10 cellular contexts compared by ENCODE assay signal in genomic region chr9:133346021-133346713, GRCh38. TPM values are rescaled to one million over a fixed set of nuclear protein-coding genes. Genes with fewer than 3 reads are reported as not detected.
DNase-seq lines count a peak whose midpoint lies in the region; ATAC-seq, FAIRE-seq and TF ChIP-seq lines count a peak whose summit lies in the region.
"Had no signal": no experiment of that assay in that cellular context is flagged by ENCODE, and none has a peak within 500 bp of the region (broad histone marks: within the 10 kb centered on the region; RNA-seq: fewer than 3 reads in every experiment).

No MANE protein-coding gene starts in this region.

- TF ChIP-seq RAD21 in A549 (conservative IDR thresholded peaks at IDR 0.05 in 1 of 2, IDR thresholded peaks at IDR 0.05 in 1 of 2) (no peak), GM12878 (IDR thresholded peaks at IDR 0.05; ENCODE audit: insufficient read depth, low read depth, low read length) (no peak)

- peaks cover 19% of the 10 kb centered on the region for H3K4me1 ChIP-seq in A549
- H3K4me1 ChIP-seq in GM12878 (ENCODE audit: control insufficient read depth, insufficient read depth, low read length), result peaks cover 17% of the 10 kb centered on the region

- peak overlapping the region; percentile 95 for H3K27ac Mint-ChIP-seq in mesothelial cell of epicardium

- SMC1A ChIA-PET in GM12878 (lab: Charles Lee; ENCODE audit: uncharacterized antibody, unreplicated experiment), result no interaction called here

- H3K4me2 ChIP-seq in A549 (peak overlapping the region; percentile 87), GM12878 (ENCODE audit: control insufficient read depth, insufficient read depth) (peak overlapping the region; percentile 82)

- no peak for TF ChIP-seq EP300 in A549 (IDR thresholded peaks at IDR 0.05)
- TF ChIP-seq EP300 in GM12878 (IDR thresholded peaks at IDR 0.05; ENCODE audit: borderline replicate concordance in 1 of 2, control insufficient read depth in 1 of 2, low read depth in 2 of 2, low read length in 2 of 2), result no peak

- H3K9me3 Mint-ChIP-seq in mesothelial cell of epicardium, result no peaks in the 10 kb centered on the region

- peak overlapping the region; percentile 98 to 99; a peak in 5 of 6 replicates for H3K27ac ChIP-seq in A549
- H3K27ac ChIP-seq in GM12878 (ENCODE audit: control insufficient read depth, insufficient read depth), result no peak overlapping the region

- TF ChIP-seq POLR2A in A549 (IDR thresholded peaks at IDR 0.05; ENCODE audit: low read length), result no peak
- no peak for TF ChIP-seq POLR2A in GM12878 (IDR thresholded peaks at IDR 0.05; ENCODE audit: low read depth, low read length)

- no peak overlapping the region for H2AFZ ChIP-seq in GM12878 (ENCODE audit: control insufficient read depth, low read depth, low read length)

- 80% methylated on average over 6 of the region's 14 CpGs for WGBS in A549 (ENCODE audit: missing lambda C conversion rate)
- 52% methylated on average over 14 of the region's 14 CpGs for WGBS in GM12878 (ENCODE audit: insufficient coverage, insufficient replicate concordance, low lambda C conversion rate, missing lambda C conversion rate)

- H3K9me3 ChIP-seq in A549, result no peaks in the 10 kb centered on the region
- H3K9me3 ChIP-seq in GM12878 (replicated peaks; ENCODE audit: control insufficient read depth, insufficient read depth, low read length), result no peaks in the 10 kb centered on the region

- peaks cover 28 to 31% of the 10 kb centered on the region in 2 experiments for H3K36me3 ChIP-seq in GM12878 (ENCODE audit: control insufficient read depth in 2 of 2, insufficient read depth in 2 of 2, low read length in 1 of 2)

- no peaks in the 10 kb centered on the region for H4K20me1 ChIP-seq in GM12878 (ENCODE audit: control insufficient read depth, insufficient read depth)

- H3K27me3 Mint-ChIP-seq in mesothelial cell of epicardium (ENCODE audit: low read depth), result no peaks in the 10 kb centered on the region

- H3K4me3 ChIP-seq in A549 (peak overlapping the region; percentile 100), HFF-Myc (replicated peaks; ENCODE audit: low read depth, low read length) (peak overlapping the region; percentile 100), GM12878 (peak overlapping the region; percentile 99)

- no peak for TF ChIP-seq CTCF in A549 (IDR thresholded peaks at IDR 0.05)
- TF ChIP-seq CTCF in HFF-Myc (IDR thresholded peaks at IDR 0.05; ENCODE audit: low read depth, low read length, missing control alignments), result no peak
- TF ChIP-seq CTCF in GM12878 (IDR thresholded peaks at IDR 0.05 in 2 of 3, conservative IDR thresholded peaks at IDR 0.05 in 1 of 3; ENCODE audit: control insufficient read depth in 2 of 3, extremely low read depth in 1 of 3, insufficient read depth in 1 of 3, low read depth in 3 of 3, low read length in 3 of 3), result no peak
- TF ChIP-seq CTCF in mesothelial cell of epicardium (IDR thresholded peaks at IDR 0.05; ENCODE audit: unreplicated experiment), result no peak

- RAD21 ChIA-PET in GM12878 (lab: Charles Lee; ENCODE audit: unreplicated experiment), result no interaction called here

- no peaks in the 10 kb centered on the region for H3K27me3 ChIP-seq in GM12878 (replicated peaks in 1 of 2; ENCODE audit: control insufficient read depth in 2 of 2, insufficient read depth in 2 of 2, low read length in 1 of 2)

- peaks cover 15% of the 10 kb centered on the region for H3K36me3 Mint-ChIP-seq in mesothelial cell of epicardium

- FAIRE-seq in A549 (lab: Jason Lieb, UNC), result no peak
- no peak for FAIRE-seq in GM12878 (lab: Jason Lieb, UNC)
- FAIRE-seq: TTC549 had no signal

- DNase-seq in A549 (ENCODE audit: low read depth in 1 of 2, low spot score in 1 of 2) (no peak), HFF-Myc (ENCODE audit: extremely low read depth, low read depth) (no peak), GM12878 (ENCODE audit: low read depth, low spot score) (no peak), mesothelial cell of epicardium (ENCODE audit: low spot score in 2 of 2, unreplicated experiment in 2 of 2) (no peak), kidney tubule cell (ENCODE audit: low spot score) (no peak), DMS79 (lab: John Stamatoyannopoulos, UW) (no peak), 8988T (no peak)
- DNase-seq: GF-D8 had no signal

- peak overlapping the region; percentile 90 for H3K9ac ChIP-seq in GM12878 (ENCODE audit: control insufficient read depth, insufficient read depth, low read length)

- H3K4me1 Mint-ChIP-seq in mesothelial cell of epicardium, result peaks cover 23% of the 10 kb centered on the region

- ATAC-seq in A549 (no peak; a peak in 1 of 6 replicates), GM12878 (no peak), GM18861 (IDR thresholded peaks at IDR 0.05; ENCODE audit: unreplicated experiment) (no peak)

- H3K79me2 ChIP-seq in GM12878 (ENCODE audit: control insufficient read depth, insufficient read depth, low read length), result peaks cover 47% of the 10 kb centered on the region

- H3K4me3 Mint-ChIP-seq in mesothelial cell of epicardium, result peak overlapping the region; percentile 100

- CTCF ChIA-PET in A549 (lab: Yijun Ruan, JAX), result interaction anchor here (0.7 to 3.4 kb wide), 3 partner anchors 16 to 160 kb away, joined by 3 to 10 read pairs (median 4); no protein-coding TSS in a partner anchor
- CTCF ChIA-PET in GM12878 (lab: Yijun Ruan, JAX), result interaction anchor here (0.8 to 0.9 kb wide), 2 partner anchors 9 to 12 kb away, joined by 3 read pairs; no protein-coding TSS in a partner anchor

- no TSS peak for BruUV-seq in GM12878 (replicated peaks; lab: Mats Ljungman, UMichigan)

- POLR2A ChIA-PET in A549 (lab: Yijun Ruan, JAX) (no interaction called here), GM12878 (lab: Charles Lee) (interaction anchor here (1.1 kb wide), 1 partner anchor 10 kb away, joined by 3 read pairs; the partner anchor contains the start of genes SURF1 and SURF2)

- in situ Hi-C loops in GM12878 (cut with MboI), result no loop called here

- intact Hi-C loops in GM12878 (cut with micrococcal nuclease; ENCODE audit: unreplicated experiment), result loop anchor here (5.0 kb wide), 1 partner anchor 131 kb away; the partner anchor contains the start of gene SLC2A6

RNA-seq across cellular contexts. Expression of gene MED22, which starts 1.8 kb away (rescaled TPM):
- polyA plus RNA-seq in A549 (2011; rRNA removed) (15.7 and 18.4 TPM in 2 replicates), A549 (2017; fragmentation: RNase III; extraction: RNeasy Plus Mini Kit Qiagen cat#74134 plus additional on column Dnase treatment) (20.4 to 22.8 TPM (median 22.0 TPM) in 3 replicates), GM12878 (2011; rRNA removed) (10.6 and 26.1 TPM in 2 replicates), GM12878 (2014; fragmentation: Illumina TruSeq; extraction: Trizol) (6.2 and 15.0 TPM in 2 replicates), GM12878 (2014; fragmentation: Nextera tagmentation; extraction: Ambion mirVana) (1 to 10 TPM; 1.4 to 3.4 TPM), GM12878 (2014; rRNA removed) (42.0 and 42.1 TPM in 2 replicates), GM12878 (2016; fragmentation: Nextera tagmentation; extraction: Ambion mirVana) (10 to 100 TPM; 24.3 to 25.0 TPM)
- polyA plus RNA-seq in A549 (2012; cell fraction: cytosol; rRNA removed), result 30.9 and 37.1 TPM in 2 replicates
- polyA plus RNA-seq in A549 (2012; cell fraction: nucleus; rRNA removed), result 49.7 and 50.6 TPM in 2 replicates
- 32.2 and 42.8 TPM in 2 replicates for polyA minus RNA-seq in A549 (2011; rRNA and poly(A)+ RNA removed)
- 63.8 and 82.8 TPM in 2 replicates for total RNA-seq in GM12878 (2013; cell fraction: nucleolus; rRNA removed)
- total RNA-seq in GM12878 (2014; rRNA removed) (21.5 and 25.5 TPM in 2 replicates), GM12878 (2014; rRNA removed; fragmentation: Illumina TruSeq; extraction: Trizol) (13.4 and 15.4 TPM in 2 replicates), GM12878 (2021) (31.8 and 35.4 TPM in 2 replicates), mesothelial cell of epicardium (35.1 to 39.4 TPM (median 36.0 TPM) in 3 replicates)
- 7.7 TPM for polyA plus RNA-seq in GM12878 (2011; ENCODE audit: low read depth)
- 25.1 and 37.3 TPM in 2 replicates for polyA plus RNA-seq in GM12878 (2011; cell fraction: cytosol; rRNA removed)
- 70.4 and 74.5 TPM in 2 replicates for polyA plus RNA-seq in GM12878 (2011; cell fraction: nucleus; rRNA removed)
- 16.0 and 18.8 TPM in 2 replicates for polyA plus RNA-seq in GM12878 (2012)
- 20.9 and 24.1 TPM in 2 replicates for polyA minus RNA-seq in GM12878 (2011; rRNA and poly(A)+ RNA removed)
- 5.6 and 6.7 TPM in 2 replicates for polyA minus RNA-seq in GM12878 (2011; cell fraction: cytosol; rRNA and poly(A)+ RNA removed)
- polyA minus RNA-seq in GM12878 (2011; cell fraction: nucleus; rRNA and poly(A)+ RNA removed), result 12.9 and 26.4 TPM in 2 replicates

RNA-seq across cellular contexts. Expression of gene RPL7A, which starts 1.9 kb away (rescaled TPM):
- 2,218 and 2,405 TPM in 2 replicates for polyA plus RNA-seq in A549 (2011; rRNA removed)
- 3,633 and 4,197 TPM in 2 replicates for polyA plus RNA-seq in A549 (2012; cell fraction: cytosol; rRNA removed)
- polyA plus RNA-seq in A549 (2012; cell fraction: nucleus; rRNA removed), result 1,837 and 2,384 TPM in 2 replicates
- polyA plus RNA-seq in A549 (2017; fragmentation: RNase III; extraction: RNeasy Plus Mini Kit Qiagen cat#74134 plus additional on column Dnase treatment), result 2,511 to 2,766 TPM (median 2,608 TPM) in 3 replicates
- 1,872 and 2,628 TPM in 2 replicates for polyA minus RNA-seq in A549 (2011; rRNA and poly(A)+ RNA removed)
- total RNA-seq in GM12878 (2013; cell fraction: nucleolus; rRNA removed), result 311 and 335 TPM in 2 replicates
- total RNA-seq in GM12878 (2014; rRNA removed), result 3,012 and 3,152 TPM in 2 replicates
- 4,456 and 4,552 TPM in 2 replicates for total RNA-seq in GM12878 (2014; rRNA removed; fragmentation: Illumina TruSeq; extraction: Trizol)
- 3,952 and 4,036 TPM in 2 replicates for total RNA-seq in GM12878 (2021)
- polyA plus RNA-seq in GM12878 (2011; ENCODE audit: low read depth), result 3,318 TPM
- polyA plus RNA-seq in GM12878 (2011; rRNA removed), result 2,241 and 2,769 TPM in 2 replicates
- polyA plus RNA-seq in GM12878 (2011; cell fraction: cytosol; rRNA removed), result 3,977 and 4,009 TPM in 2 replicates
- 1,384 and 1,496 TPM in 2 replicates for polyA plus RNA-seq in GM12878 (2011; cell fraction: nucleus; rRNA removed)
- 3,660 and 4,993 TPM in 2 replicates for polyA plus RNA-seq in GM12878 (2012)
- polyA plus RNA-seq in GM12878 (2014; fragmentation: Illumina TruSeq; extraction: Trizol), result 5,018 and 5,193 TPM in 2 replicates
- 1,000 to 10,000 TPM; 3,258 to 3,500 TPM for polyA plus RNA-seq in GM12878 (2014; fragmentation: Nextera tagmentation; extraction: Ambion mirVana)
- polyA plus RNA-seq in GM12878 (2014; rRNA removed), result 3,393 and 3,435 TPM in 2 replicates
- 100 to 1,000 TPM; 917 to 932 TPM for polyA plus RNA-seq in GM12878 (2016; fragmentation: Nextera tagmentation; extraction: Ambion mirVana)
- 2,559 and 3,565 TPM in 2 replicates for polyA minus RNA-seq in GM12878 (2011; rRNA and poly(A)+ RNA removed)
- 727 and 817 TPM in 2 replicates for polyA minus RNA-seq in GM12878 (2011; cell fraction: cytosol; rRNA and poly(A)+ RNA removed)
- polyA minus RNA-seq in GM12878 (2011; cell fraction: nucleus; rRNA and poly(A)+ RNA removed), result 270 and 379 TPM in 2 replicates
- 2,220 to 2,356 TPM (median 2,311 TPM) in 3 replicates for total RNA-seq in mesothelial cell of epicardium

RNA-seq across cellular contexts. Expression of gene SURF1, which starts 10.1 kb away (rescaled TPM):
- polyA plus RNA-seq in A549 (2011; rRNA removed) (47.5 and 63.0 TPM in 2 replicates), A549 (2017; fragmentation: RNase III; extraction: RNeasy Plus Mini Kit Qiagen cat#74134 plus additional on column Dnase treatment) (25.3 to 28.6 TPM (median 27.7 TPM) in 3 replicates), GM12878 (2011; rRNA removed) (25.4 and 31.6 TPM in 2 replicates), GM12878 (2014; fragmentation: Illumina TruSeq; extraction: Trizol) (21.2 and 22.8 TPM in 2 replicates), GM12878 (2014; fragmentation: Nextera tagmentation; extraction: Ambion mirVana) (10 to 100 TPM; 19.2 to 34.6 TPM), GM12878 (2014; rRNA removed) (31.5 and 32.3 TPM in 2 replicates), GM12878 (2016; fragmentation: Nextera tagmentation; extraction: Ambion mirVana) (10 to 100 TPM; 45.6 to 46.4 TPM)
- polyA plus RNA-seq in A549 (2012; cell fraction: cytosol; rRNA removed), result 28.8 and 32.5 TPM in 2 replicates
- polyA plus RNA-seq in A549 (2012; cell fraction: nucleus; rRNA removed), result 31.7 and 33.8 TPM in 2 replicates
- 19.5 and 29.0 TPM in 2 replicates for polyA minus RNA-seq in A549 (2011; rRNA and poly(A)+ RNA removed)
- total RNA-seq in GM12878 (2013; cell fraction: nucleolus; rRNA removed), result 4.2 and 4.7 TPM in 2 replicates
- total RNA-seq in GM12878 (2014; rRNA removed) (20.1 and 23.1 TPM in 2 replicates), GM12878 (2014; rRNA removed; fragmentation: Illumina TruSeq; extraction: Trizol) (17.7 and 17.9 TPM in 2 replicates), GM12878 (2021) (27.6 and 27.9 TPM in 2 replicates), mesothelial cell of epicardium (29.4 to 31.4 TPM (median 30.0 TPM) in 3 replicates)
- 25.5 TPM for polyA plus RNA-seq in GM12878 (2011; ENCODE audit: low read depth)
- polyA plus RNA-seq in GM12878 (2011; cell fraction: cytosol; rRNA removed), result 29.4 and 32.3 TPM in 2 replicates
- 37.9 and 49.3 TPM in 2 replicates for polyA plus RNA-seq in GM12878 (2011; cell fraction: nucleus; rRNA removed)
- 23.0 and 23.6 TPM in 2 replicates for polyA plus RNA-seq in GM12878 (2012)
- 11.6 and 20.0 TPM in 2 replicates for polyA minus RNA-seq in GM12878 (2011; rRNA and poly(A)+ RNA removed)
- 4.4 and 4.9 TPM in 2 replicates for polyA minus RNA-seq in GM12878 (2011; cell fraction: cytosol; rRNA and poly(A)+ RNA removed)
- 6.4 and 7.1 TPM in 2 replicates for polyA minus RNA-seq in GM12878 (2011; cell fraction: nucleus; rRNA and poly(A)+ RNA removed)

RNA-seq across cellular contexts. Expression of gene SURF6, which starts 10.2 kb away (rescaled TPM):
- polyA plus RNA-seq in A549 (2011; rRNA removed) (7.1 and 10.5 TPM in 2 replicates), A549 (2017; fragmentation: RNase III; extraction: RNeasy Plus Mini Kit Qiagen cat#74134 plus additional on column Dnase treatment) (23.0 to 26.8 TPM (median 25.1 TPM) in 3 replicates), GM12878 (2011; rRNA removed) (5.8 and 8.7 TPM in 2 replicates), GM12878 (2014; fragmentation: Illumina TruSeq; extraction: Trizol) (5.4 and 9.4 TPM in 2 replicates), GM12878 (2014; fragmentation: Nextera tagmentation; extraction: Ambion mirVana) (1 to 10 TPM; 2.2 to 3.0 TPM), GM12878 (2014; rRNA removed) (23.0 and 23.2 TPM in 2 replicates), GM12878 (2016; fragmentation: Nextera tagmentation; extraction: Ambion mirVana) (10 to 100 TPM; 24.6 to 26.4 TPM)
- 21.8 and 29.4 TPM in 2 replicates for polyA plus RNA-seq in A549 (2012; cell fraction: cytosol; rRNA removed)
- 32.6 and 37.4 TPM in 2 replicates for polyA plus RNA-seq in A549 (2012; cell fraction: nucleus; rRNA removed)
- 2.4 and 2.8 TPM in 2 replicates for polyA minus RNA-seq in A549 (2011; rRNA and poly(A)+ RNA removed)
- 17.7 and 19.0 TPM in 2 replicates for total RNA-seq in GM12878 (2013; cell fraction: nucleolus; rRNA removed)
- total RNA-seq in GM12878 (2014; rRNA removed) (18.5 and 18.8 TPM in 2 replicates), GM12878 (2014; rRNA removed; fragmentation: Illumina TruSeq; extraction: Trizol) (10.7 and 11.4 TPM in 2 replicates), GM12878 (2021) (25.7 and 27.2 TPM in 2 replicates), mesothelial cell of epicardium (22.8 to 25.6 TPM (median 24.9 TPM) in 3 replicates)
- polyA plus RNA-seq in GM12878 (2011; ENCODE audit: low read depth), result 4.6 TPM
- 8.8 and 16.7 TPM in 2 replicates for polyA plus RNA-seq in GM12878 (2011; cell fraction: cytosol; rRNA removed)
- 14.9 and 25.2 TPM in 2 replicates for polyA plus RNA-seq in GM12878 (2011; cell fraction: nucleus; rRNA removed)
- 15.2 and 15.3 TPM in 2 replicates for polyA plus RNA-seq in GM12878 (2012)
- 4.5 and 5.9 TPM in 2 replicates for polyA minus RNA-seq in GM12878 (2011; rRNA and poly(A)+ RNA removed)
- polyA minus RNA-seq in GM12878 (2011; cell fraction: cytosol; rRNA and poly(A)+ RNA removed), result 3.1 and 3.2 TPM in 2 replicates
- polyA minus RNA-seq in GM12878 (2011; cell fraction: nucleus; rRNA and poly(A)+ RNA removed), result 3.9 and 5.5 TPM in 2 replicates

RNA-seq across cellular contexts. Expression of gene SURF2, which starts 10.2 kb away (rescaled TPM):
- 15.4 and 25.2 TPM in 2 replicates for polyA plus RNA-seq in A549 (2011; rRNA removed)
- polyA plus RNA-seq in A549 (2012; cell fraction: cytosol; rRNA removed), result 56.1 and 56.8 TPM in 2 replicates
- 26.9 and 34.3 TPM in 2 replicates for polyA plus RNA-seq in A549 (2012; cell fraction: nucleus; rRNA removed)
- 34.9 to 36.9 TPM (median 35.6 TPM) in 3 replicates for polyA plus RNA-seq in A549 (2017; fragmentation: RNase III; extraction: RNeasy Plus Mini Kit Qiagen cat#74134 plus additional on column Dnase treatment)
- 8.1 and 8.4 TPM in 2 replicates for polyA minus RNA-seq in A549 (2011; rRNA and poly(A)+ RNA removed)
- total RNA-seq in GM12878 (2013; cell fraction: nucleolus; rRNA removed), result 1.2 and 2.0 TPM in 2 replicates
- total RNA-seq in GM12878 (2014; rRNA removed), result 25.6 and 31.3 TPM in 2 replicates
- 12.8 and 18.2 TPM in 2 replicates for total RNA-seq in GM12878 (2014; rRNA removed; fragmentation: Illumina TruSeq; extraction: Trizol)
- total RNA-seq in GM12878 (2021), result 19.4 and 23.4 TPM in 2 replicates
- polyA plus RNA-seq in GM12878 (2011; ENCODE audit: low read depth), result 5.2 TPM
- 7.5 and 12.1 TPM in 2 replicates for polyA plus RNA-seq in GM12878 (2011; rRNA removed)
- polyA plus RNA-seq in GM12878 (2011; cell fraction: cytosol; rRNA removed), result 15.4 and 20.1 TPM in 2 replicates
- 13.5 and 21.6 TPM in 2 replicates for polyA plus RNA-seq in GM12878 (2011; cell fraction: nucleus; rRNA removed)
- 15.3 and 18.6 TPM in 2 replicates for polyA plus RNA-seq in GM12878 (2012)
- 5.3 and 10.0 TPM in 2 replicates for polyA plus RNA-seq in GM12878 (2014; fragmentation: Illumina TruSeq; extraction: Trizol)
- polyA plus RNA-seq in GM12878 (2014; fragmentation: Nextera tagmentation; extraction: Ambion mirVana), result 1 to 10 TPM; 4.0 to 7.6 TPM
- polyA plus RNA-seq in GM12878 (2014; rRNA removed), result 37.3 and 42.5 TPM in 2 replicates
- 10 to 100 TPM; 37.8 to 41.7 TPM for polyA plus RNA-seq in GM12878 (2016; fragmentation: Nextera tagmentation; extraction: Ambion mirVana)
- 4.0 and 6.0 TPM in 2 replicates for polyA minus RNA-seq in GM12878 (2011; rRNA and poly(A)+ RNA removed)
- 5.1 and 12.0 TPM in 2 replicates for polyA minus RNA-seq in GM12878 (2011; cell fraction: cytosol; rRNA and poly(A)+ RNA removed)
- 2.8 and 6.6 TPM in 2 replicates for polyA minus RNA-seq in GM12878 (2011; cell fraction: nucleus; rRNA and poly(A)+ RNA removed)
- 10.3 to 12.7 TPM (median 12.1 TPM) in 3 replicates for total RNA-seq in mesothelial cell of epicardium
